In the genomic region with DNA sequence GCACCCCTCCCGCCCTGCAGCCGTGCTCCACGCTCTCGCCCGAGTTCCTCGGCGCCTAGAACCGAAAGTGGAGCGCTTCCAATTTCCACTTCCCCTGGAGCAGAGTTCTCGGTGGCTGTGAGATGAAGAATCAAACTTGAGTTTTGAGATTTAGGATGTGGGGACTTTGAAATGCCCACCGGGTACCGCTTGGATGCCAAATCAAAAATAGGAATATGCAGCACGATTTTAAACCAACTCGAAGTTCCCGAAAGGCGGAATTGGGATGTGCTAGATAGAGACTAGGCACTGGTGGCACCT, we compare ENCODE assay signal across 1 cellular context.
TF ChIP-seq lines count a peak whose summit lies in the region.

No MANE protein-coding gene starts in this region.

TF ChIP-seq in SK-N-SH, 30 proteins besides CTCF, POLR2A, EP300 and RAD21 (continued from another document):
- TF ChIP-seq MAX (IDR thresholded peaks at IDR 0.05; ENCODE audit: low read depth), result no peak
- no peak for TF ChIP-seq GABPA (IDR thresholded peaks at IDR 0.05; ENCODE audit: low read depth)
- TF ChIP-seq EZH2phosphoT487 (IDR thresholded peaks at IDR 0.05; ENCODE audit: borderline replicate concordance, low read depth), result no peak
- no peak for TF ChIP-seq POLR2AphosphoS5 (IDR thresholded peaks at IDR 0.05; ENCODE audit: low read depth, low read length)
